8 cellular contexts compared by ENCODE assay signal in the genomic region with DNA sequence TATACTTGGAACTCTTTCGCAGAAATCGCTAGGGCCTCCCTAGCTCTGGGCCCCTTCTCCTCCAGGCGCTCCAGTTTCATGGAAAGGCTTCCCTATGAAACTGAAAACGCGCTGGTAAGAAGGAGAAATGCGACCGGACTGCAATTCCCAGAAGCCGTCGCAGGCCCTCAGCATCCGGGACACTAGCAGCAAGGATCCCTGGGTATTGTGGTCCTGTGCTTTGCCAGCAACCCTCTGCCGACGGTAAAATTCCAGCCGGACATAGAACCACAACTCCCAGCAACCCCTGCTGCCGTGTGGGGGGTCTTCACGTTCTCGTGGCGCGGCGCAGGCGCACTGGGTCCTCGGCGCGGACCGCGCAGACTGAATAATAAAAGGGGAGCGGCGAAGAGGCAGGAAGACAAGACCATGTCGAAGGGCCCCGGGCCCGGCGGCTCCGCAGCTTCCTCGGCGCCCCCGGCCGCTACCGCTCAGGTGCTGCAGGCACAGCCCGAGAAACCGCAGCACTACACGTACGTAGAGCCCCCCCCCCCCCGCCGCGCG. TPM values are rescaled to one million over a fixed set of nuclear protein-coding genes. Genes with fewer than 3 reads are reported as not detected.
DNase-seq lines count a peak whose midpoint lies in the region; ATAC-seq and TF ChIP-seq lines count a peak whose summit lies in the region.

A gene with protein sequence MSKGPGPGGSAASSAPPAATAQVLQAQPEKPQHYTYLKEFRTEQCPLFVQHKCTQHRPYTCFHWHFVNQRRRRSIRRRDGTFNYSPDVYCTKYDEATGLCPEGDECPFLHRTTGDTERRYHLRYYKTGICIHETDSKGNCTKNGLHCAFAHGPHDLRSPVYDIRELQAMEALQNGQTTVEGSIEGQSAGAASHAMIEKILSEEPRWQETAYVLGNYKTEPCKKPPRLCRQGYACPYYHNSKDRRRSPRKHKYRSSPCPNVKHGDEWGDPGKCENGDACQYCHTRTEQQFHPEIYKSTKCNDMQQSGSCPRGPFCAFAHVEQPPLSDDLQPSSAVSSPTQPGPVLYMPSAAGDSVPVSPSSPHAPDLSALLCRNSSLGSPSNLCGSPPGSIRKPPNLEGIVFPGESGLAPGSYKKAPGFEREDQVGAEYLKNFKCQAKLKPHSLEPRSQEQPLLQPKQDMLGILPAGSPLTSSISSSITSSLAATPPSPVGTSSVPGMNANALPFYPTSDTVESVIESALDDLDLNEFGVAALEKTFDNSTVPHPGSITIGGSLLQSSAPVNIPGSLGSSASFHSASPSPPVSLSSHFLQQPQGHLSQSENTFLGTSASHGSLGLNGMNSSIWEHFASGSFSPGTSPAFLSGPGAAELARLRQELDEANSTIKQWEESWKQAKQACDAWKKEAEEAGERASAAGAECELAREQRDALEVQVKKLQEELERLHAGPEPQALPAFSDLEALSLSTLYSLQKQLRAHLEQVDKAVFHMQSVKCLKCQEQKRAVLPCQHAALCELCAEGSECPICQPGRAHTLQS (plus strand): TSS at position 334 of the 543 bp plus-strand sequence. CDS start 75 bp downstream, at position 409.

- DNase-seq in CD1c-positive myeloid dendritic cell (ENCODE audit: extremely low spot score) (peak; percentile 99), HT-29 (ENCODE audit: low spot score) (peak; percentile 99), NK-92 (lab: John Stamatoyannopoulos, UW; ENCODE audit: unreplicated experiment) (peak; percentile 89), ecto neural progenitor cell (ENCODE audit: low spot score) (peak; percentile 100), right lobe of liver (peak; percentile 96 to 98 (median 98))
- DNase-seq in activated CD8-positive, alpha-beta T cell treated with anti-CD3 and anti-CD28 coated beads, Interleukin-2, amount 10 ng/mL, durations not matched to agents 7 days and 5 days = peak; percentile 98
- DNase-seq in stimulated activated CD4-positive, alpha-beta T cell treated with anti-CD3 and anti-CD28 coated beads, Interleukin-4, amount 100 ng/mL, for 1 hour = peak; percentile 91

- H3K27ac ChIP-seq in right lobe of liver = peak within 1 kb of the TSS; percentile 99 to 100 (median 100)

- peak within 1 kb of the TSS; percentile 100 for H3K27ac Mint-ChIP-seq in activated CD8-positive, alpha-beta T cell treated with anti-CD3 and anti-CD28 coated beads, Interleukin-2, amount 10 ng/mL, durations not matched to agents 7 days and 5 days

- CTCF ChIA-PET in activated CD8-positive, alpha-beta T cell treated with anti-CD3 and anti-CD28 coated beads, Interleukin-2, amount 10 ng/mL, durations not matched to agents 7 days and 5 days (lab: Charles Lee) = interaction anchor here (1.1 to 5.1 kb wide), 9 partner anchors 18 to 514 kb away, joined by 3 to 33 read pairs (median 10); a partner anchor contains a TSS

- peak; percentile 50 for ATAC-seq in GM21360 (IDR thresholded peaks at IDR 0.05; ENCODE audit: unreplicated experiment)
- peak; percentile 72 for ATAC-seq in activated CD8-positive, alpha-beta T cell treated with anti-CD3 and anti-CD28 coated beads, Interleukin-2, amount 10 ng/mL, durations not matched to agents 7 days and 5 days
- peak; percentile 86 to 94 (median 89) for ATAC-seq in right lobe of liver

- no peaks in the 10 kb centered on the region for H3K36me3 ChIP-seq in right lobe of liver

- peaks cover 3% of the 10 kb centered on the region for H3K27me3 Mint-ChIP-seq in activated CD8-positive, alpha-beta T cell treated with anti-CD3 and anti-CD28 coated beads, Interleukin-2, amount 10 ng/mL, durations not matched to agents 7 days and 5 days (ENCODE audit: low read depth)

- H3K9me3 Mint-ChIP-seq in activated CD8-positive, alpha-beta T cell treated with anti-CD3 and anti-CD28 coated beads, Interleukin-2, amount 10 ng/mL, durations not matched to agents 7 days and 5 days (ENCODE audit: insufficient read depth) = no peaks in the 10 kb centered on the region

- no peaks in the 10 kb centered on the region for H3K9me3 ChIP-seq in right lobe of liver

- H3K4me1 ChIP-seq in right lobe of liver = peaks cover 0 to 24% (median 3%) of the 10 kb centered on the region in 4 donors

- H3K4me1 Mint-ChIP-seq in activated CD8-positive, alpha-beta T cell treated with anti-CD3 and anti-CD28 coated beads, Interleukin-2, amount 10 ng/mL, durations not matched to agents 7 days and 5 days (ENCODE audit: low read depth) = peaks cover 50% of the 10 kb centered on the region

- H3K4me3 ChIP-seq in right lobe of liver = peak within 1 kb of the TSS; percentile 56 to 67 (median 62)

- no peaks in the 10 kb centered on the region for H3K27me3 ChIP-seq in right lobe of liver

- intact Hi-C loops in right lobe of liver (cut with DNase I) = no loop called here

- POLR2A ChIA-PET in activated CD8-positive, alpha-beta T cell treated with anti-CD3 and anti-CD28 coated beads, Interleukin-2, amount 10 ng/mL, durations not matched to agents 7 days and 5 days (lab: Charles Lee) = interaction anchor here (0.6 to 16.0 kb wide), 16 partner anchors 9 to 407 kb away, joined by 3 to 183 read pairs (median 4); a partner anchor contains a TSS

- peaks cover 30% of the 10 kb centered on the region for H3K36me3 Mint-ChIP-seq in activated CD8-positive, alpha-beta T cell treated with anti-CD3 and anti-CD28 coated beads, Interleukin-2, amount 10 ng/mL, durations not matched to agents 7 days and 5 days (ENCODE audit: low read depth)

- H3K4me3 Mint-ChIP-seq in activated CD8-positive, alpha-beta T cell treated with anti-CD3 and anti-CD28 coated beads, Interleukin-2, amount 10 ng/mL, durations not matched to agents 7 days and 5 days = peak within 1 kb of the TSS; percentile 91

- TF ChIP-seq CTCF in right lobe of liver (IDR thresholded peaks at IDR 0.05) = no peak

- peak; percentile 80 for TF ChIP-seq POLR2A in right lobe of liver (IDR thresholded peaks at IDR 0.05)

- 7% methylated on average over 3 of the region's 45 CpGs for WGBS in right lobe of liver (ENCODE audit: insufficient coverage, low coverage, low lambda C conversion rate, missing lambda C conversion rate)

RNA-seq across cellular contexts. Expression of the gene that starts here (rescaled TPM):
- total RNA-seq in HT-29 (2014; rRNA removed; shearing (Covaris generic)) = 23.6 and 24.9 TPM in 2 replicates
- total RNA-seq in activated CD8-positive, alpha-beta T cell treated with anti-CD3 and anti-CD28 coated beads, Interleukin-2, amount 10 ng/mL, durations not matched to agents 7 days and 5 days = 10 to 100 TPM; 30.2 to 31.0 TPM
- 10 to 100 TPM in 4 of 6 experiments, 1 to 10 TPM in 2; 5.8 to 29.2 (median 11.1) TPM for total RNA-seq in right lobe of liver

Comparison
In these comparisons a context has a peak if more than half of its experiments do, and no peak if none do; other contexts are left out.
1. Peak in every context shown above with its lines: DNase-seq, ATAC-seq, H3K4me3 ChIP-seq and H3K27ac ChIP-seq.